20 cellular contexts compared by ENCODE assay signal in the genomic region with DNA sequence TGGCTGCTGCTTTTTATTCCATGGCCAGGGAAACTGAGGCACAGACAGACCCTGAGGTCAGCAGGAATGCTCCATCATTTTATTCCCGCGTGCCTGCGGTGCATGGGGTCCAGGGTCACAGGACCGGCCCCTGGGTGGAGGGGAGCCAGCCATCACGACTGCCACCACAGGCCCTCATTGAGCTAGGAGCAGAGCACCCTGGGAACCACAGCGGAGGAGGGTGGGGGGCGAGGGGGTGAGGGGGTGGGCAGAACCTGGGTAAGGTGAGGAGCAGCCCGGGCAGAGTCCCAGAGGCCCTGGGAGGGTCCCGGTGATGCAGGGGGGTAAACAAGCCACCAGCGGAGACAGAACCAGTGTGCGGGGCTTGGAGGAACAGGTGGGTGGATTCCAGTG. TPM values are rescaled to one million over a fixed set of nuclear protein-coding genes. Genes with fewer than 3 reads are reported as not detected.
"Had no signal": no experiment of that assay in that cellular context is flagged by ENCODE, and none has a peak within 500 bp of the region (broad histone marks: within the 10 kb centered on the region; RNA-seq: fewer than 3 reads in every experiment).

No MANE protein-coding gene starts in this region.

- H3K4me1 ChIP-seq: foreskin keratinocyte had no signal

- H3K36me3 Mint-ChIP-seq: mesothelial cell of epicardium had no signal

- FAIRE-seq: small intestine had no signal

- H3K9me3 ChIP-seq: breast epithelium, esophagus muscularis mucosa, heart left ventricle, sigmoid colon, stomach, thyroid gland, upper lobe of left lung, vagina had no signal

- H3K36me3 ChIP-seq: breast epithelium, esophagus muscularis mucosa, heart left ventricle, sigmoid colon, stomach, thyroid gland, upper lobe of left lung, vagina had no signal

- H3K4me3 Mint-ChIP-seq: activated naive CD8-positive, alpha-beta T cell treated with anti-CD3 and anti-CD28 coated beads, Interleukin-2, amount 50 U/mL, for 24 hours; dendritic cell treated with granulocyte-macrophage colony-stimulating factor and Interleukin-4, amounts not matched to agents 40 ng/mL and 50 ng/mL, for 4 days; immature natural killer cell; mesothelial cell of epicardium; stimulated activated effector memory CD8-positive, alpha-beta T cell treated with anti-CD3 and anti-CD28 coated beads, Interleukin-12 subunit alpha, Interleukin-12 subunit beta, amount 100 ng/mL, for 72 hours had no signal

- DNase-seq: activated CD4-positive, alpha-beta T cell treated with anti-CD3 and anti-CD28 coated beads for 4 hours; activated T-cell treated with anti-CD3 and anti-CD28 coated beads for 4 hours; foreskin keratinocyte; naive B cell; sigmoid colon; small intestine; stomach; thyroid gland had no signal

- H3K27ac Mint-ChIP-seq: activated naive CD8-positive, alpha-beta T cell treated with anti-CD3 and anti-CD28 coated beads, Interleukin-2, amount 50 U/mL, for 24 hours; activated T-cell treated with anti-CD3 and anti-CD28 coated beads, Interleukin-2, amount 50 U/mL, for 72 hours; mesothelial cell of epicardium; stimulated activated effector memory CD8-positive, alpha-beta T cell treated with anti-CD3 and anti-CD28 coated beads, Interleukin-12 subunit alpha, Interleukin-12 subunit beta, amount 100 ng/mL, for 72 hours had no signal

- H3K27ac ChIP-seq: breast epithelium, esophagus muscularis mucosa, foreskin keratinocyte, heart left ventricle, sigmoid colon, thyroid gland, upper lobe of left lung, vagina had no signal

- ATAC-seq: activated naive CD8-positive, alpha-beta T cell treated with anti-CD3 and anti-CD28 coated beads, Interleukin-2, amount 50 U/mL, for 24 hours had no signal

- H3K9me3 Mint-ChIP-seq: activated naive CD8-positive, alpha-beta T cell treated with anti-CD3 and anti-CD28 coated beads, Interleukin-2, amount 50 U/mL, for 24 hours; dendritic cell treated with granulocyte-macrophage colony-stimulating factor and Interleukin-4, amounts not matched to agents 40 ng/mL and 50 ng/mL, for 4 days; stimulated activated effector memory CD8-positive, alpha-beta T cell treated with anti-CD3 and anti-CD28 coated beads, Interleukin-12 subunit alpha, Interleukin-12 subunit beta, amount 100 ng/mL, for 72 hours had no signal

- H3K4me3 ChIP-seq: breast epithelium, esophagus muscularis mucosa, heart left ventricle, sigmoid colon, stomach, thyroid gland, upper lobe of left lung, vagina had no signal

RNA-seq across cellular contexts. Expression of gene SHC2, which starts 34.2 kb away (rescaled TPM):
- polyA plus RNA-seq: immature natural killer cell had no signal

RNA-seq across cellular contexts. Expression of gene GZMM, which starts 48.8 kb away (rescaled TPM):
- total RNA-seq: foreskin keratinocyte, kidney epithelial cell, vagina had no signal
